17 cellular contexts compared by ENCODE assay signal in the genomic region with DNA sequence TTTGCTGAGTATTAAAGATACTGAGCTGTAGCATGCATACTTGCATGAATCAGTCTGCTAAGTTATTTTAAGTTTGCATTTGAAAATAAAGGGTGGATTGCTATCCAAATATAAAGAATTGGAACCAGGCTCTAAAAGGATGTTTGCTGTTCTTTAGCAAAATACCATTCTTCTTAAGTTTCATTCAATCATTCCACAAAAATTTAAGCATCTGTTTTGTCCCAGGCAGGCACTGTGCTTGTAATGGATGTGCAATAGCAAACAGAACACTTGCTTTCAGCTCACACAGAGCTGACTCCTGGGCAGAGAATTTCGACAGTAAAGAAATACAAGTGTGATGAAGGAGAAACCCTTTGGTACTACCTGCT.
DNase-seq lines count a peak whose midpoint lies in the region; ATAC-seq and TF ChIP-seq lines count a peak whose summit lies in the region.
"Had no signal": no experiment of that assay in that cellular context is flagged by ENCODE, and none has a peak within 500 bp of the region (broad histone marks: within the 10 kb centered on the region; RNA-seq: fewer than 3 reads in every experiment).

No MANE protein-coding gene starts in this region.

- 0 to 9% methylated on average over 1 of the region's 1 CpG for WGBS in GM23248 (ENCODE audit: low coverage in 1 of 2, low lambda C conversion rate in 2 of 2, missing lambda C conversion rate in 2 of 2), 2 experiments

- in situ Hi-C loops in GM23248 (cut with MboI): no loop called here
- in situ Hi-C loops in HAP-1 (cut with MboI; ENCODE audit: low sequenced_read_pairs): no loop called here

- peaks cover 87% of the 10 kb centered on the region for H3K79me2 ChIP-seq in GM23248 (ENCODE audit: insufficient read depth)

- no peaks in the 10 kb centered on the region for H3K9me2 ChIP-seq in GM23248 (ENCODE audit: insufficient read depth)

- peaks cover 6 to 15% (median 10%) of the 10 kb centered on the region in 3 donors for H3K27me3 Mint-ChIP-seq in immature natural killer cell (ENCODE audit: low read depth in 3 of 3)
- H3K27me3 Mint-ChIP-seq: activated CD4-positive, alpha-beta T cell treated with anti-CD3 and anti-CD28 coated beads, Interleukin-2, amount 10 ng/mL, durations not matched to agents 7 days and 5 days had no signal

- peaks cover 77% of the 10 kb centered on the region for H3F3A ChIP-seq in GM23248 (ENCODE audit: insufficient read depth)

- H3K4me1 ChIP-seq in GM23248 (ENCODE audit: insufficient read depth): peaks cover 83% of the 10 kb centered on the region
- H3K4me1 ChIP-seq in tibial artery: peaks cover 3 to 87% (median 75%) of the 10 kb centered on the region in 4 donors
- H3K4me1 ChIP-seq in HAP-1: peaks cover 24% of the 10 kb centered on the region

- H3K4me1 Mint-ChIP-seq in immature natural killer cell: peaks cover 55 to 59% of the 10 kb centered on the region in 2 donors

- 0 out of 2 replicates have a peak overlapping the region, but pooled peaks have one; percentile 4 for H3K9ac ChIP-seq in GM23248

- no peak overlapping the region for H3K27ac Mint-ChIP-seq in immature natural killer cell
- H3K27ac Mint-ChIP-seq: activated CD4-positive, alpha-beta T cell treated with anti-CD3 and anti-CD28 coated beads, Interleukin-2, amount 10 ng/mL, durations not matched to agents 7 days and 5 days; memory B cell had no signal

- H4K20me1 ChIP-seq in GM23248 (ENCODE audit: insufficient read depth): no peaks in the 10 kb centered on the region

- no peak overlapping the region for H3K4me3 Mint-ChIP-seq in immature natural killer cell
- H3K4me3 Mint-ChIP-seq: activated CD4-positive, alpha-beta T cell treated with anti-CD3 and anti-CD28 coated beads, Interleukin-2, amount 10 ng/mL, durations not matched to agents 7 days and 5 days; memory B cell had no signal

- H3K9me3 ChIP-seq in GM23248 (ENCODE audit: low read depth): no peaks in the 10 kb centered on the region
- no peaks in the 10 kb centered on the region for H3K9me3 ChIP-seq in tibial artery
- H3K9me3 ChIP-seq in HAP-1: no peaks in the 10 kb centered on the region
- H3K9me3 ChIP-seq: psoas muscle had no signal

- no peak overlapping the region for H2AFZ ChIP-seq in GM23248

- no peak for TF ChIP-seq CTCF in tibial artery (IDR thresholded peaks at IDR 0.05)

- H3K4me3 ChIP-seq in GM23248: 0 out of 2 replicates have a peak overlapping the region, but pooled peaks have one; percentile 25
- H3K4me3 ChIP-seq in tibial artery: no peak overlapping the region
- no peak overlapping the region for H3K4me3 ChIP-seq in HAP-1
- H3K4me3 ChIP-seq: psoas muscle had no signal

- H3K36me3 ChIP-seq in GM23248 (ENCODE audit: low read depth): no peaks in the 10 kb centered on the region
- no peaks in the 10 kb centered on the region for H3K36me3 ChIP-seq in tibial artery
- no peaks in the 10 kb centered on the region for H3K36me3 ChIP-seq in HAP-1 (replicated peaks)

- peak overlapping the region; percentile 32 for H3K4me2 ChIP-seq in GM23248 (ENCODE audit: unreplicated experiment)

- H3K27me3 ChIP-seq in GM23248 (replicated peaks; ENCODE audit: insufficient read depth) (no peaks in the 10 kb centered on the region), tibial artery (no peaks in the 10 kb centered on the region), HAP-1 (ENCODE audit: low read depth) (no peaks in the 10 kb centered on the region)

- H3K36me3 Mint-ChIP-seq in immature natural killer cell: no peaks in the 10 kb centered on the region
- H3K36me3 Mint-ChIP-seq: memory B cell had no signal

- intact Hi-C loops in tibial artery (cut with DNase I; ENCODE audit: low total_unique reads): no loop called here

- no peak for ATAC-seq in GM21717 (IDR thresholded peaks at IDR 0.05; ENCODE audit: unreplicated experiment)
- ATAC-seq: psoas muscle; stimulated activated naive CD8-positive, alpha-beta T cell treated with anti-CD3 and anti-CD28 coated beads, Interleukin-15, Interleukin-2, amounts not matched to agents 100 U/mL and 50 U/mL, for 24 hours had no signal

- peak overlapping the region; percentile 75 for H3K27ac ChIP-seq in GM23248
- peak overlapping the region; percentile 89 to 92 for H3K27ac ChIP-seq in tibial artery
- H3K27ac ChIP-seq: psoas muscle had no signal

- DNase-seq in GM23248 (peak; percentile 92), astrocyte of the hippocampus (ENCODE audit: low read depth, low spot score) (peak; percentile 81), hepatic stellate cell (ENCODE audit: low spot score) (peak; percentile 72), tibial artery (no peak), immature natural killer cell (no peak), HAP-1 (ENCODE audit: low spot score in 2 of 2) (no peak)
- DNase-seq: activated CD4-positive, alpha-beta T cell treated with anti-CD3 and anti-CD28 coated beads, Interleukin-2, amount 10 ng/mL, durations not matched to agents 7 days and 5 days; activated effector memory CD4-positive, alpha-beta T cell treated with anti-CD3 and anti-CD28 coated beads, Interleukin-2, amount 50 U/mL, for 16 hours; DMS153; NCI-H1436; NK-92 treated with Interleukin-12 subunit alpha and Interleukin-12 subunit beta, amount 100 ng/mL, for 24 hours; psoas muscle; stimulated activated CD4-positive, alpha-beta T cell treated with anti-CD3 and anti-CD28 coated beads, Interleukin-4, amount 100 ng/mL, for 1 hour; stimulated activated naive CD8-positive, alpha-beta T cell treated with anti-CD3 and anti-CD28 coated beads, Interleukin-15, Interleukin-2, amounts not matched to agents 100 U/mL and 50 U/mL, for 24 hours; SW 1271 had no signal

- H3K9me3 Mint-ChIP-seq in immature natural killer cell: no peaks in the 10 kb centered on the region
- H3K9me3 Mint-ChIP-seq: activated CD4-positive, alpha-beta T cell treated with anti-CD3 and anti-CD28 coated beads, Interleukin-2, amount 10 ng/mL, durations not matched to agents 7 days and 5 days; memory B cell had no signal

Comparison
In these comparisons a context has a peak if more than half of its experiments do, and no peak if none do; other contexts are left out.
1. DNase-seq: peak in GM23248 (single experiment), astrocyte of the hippocampus (single experiment) and hepatic stellate cell (single experiment); none in tibial artery (0 of 2), immature natural killer cell (0 of 3) and HAP-1 (0 of 2).